1 cellular context compared by ENCODE assay signal in the genomic region with DNA sequence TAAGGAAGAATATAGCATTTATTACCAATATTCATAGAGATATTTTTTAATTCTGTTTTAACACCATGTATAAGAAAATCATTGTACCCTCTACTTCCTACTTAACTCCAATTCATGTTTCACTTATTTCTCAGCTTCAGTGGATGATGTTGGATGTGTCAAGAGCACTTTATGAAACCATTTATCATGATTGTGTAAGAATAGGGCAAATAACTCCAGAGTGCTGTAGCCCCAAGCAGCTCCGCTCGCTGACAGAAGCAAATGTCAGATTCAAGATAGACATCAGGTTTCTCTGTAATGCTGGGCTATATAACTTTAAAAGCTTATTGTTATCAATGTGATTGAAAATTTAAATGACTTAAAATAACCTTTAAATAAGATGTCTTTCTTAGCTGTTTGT.
TF ChIP-seq lines count a peak whose summit lies in the region.

No MANE protein-coding gene starts in this region.

TF ChIP-seq in HepG2, 621 proteins besides CTCF, POLR2A, EP300 and RAD21:
- TF ChIP-seq KDM2A (CRISPR knock-in tag; IDR thresholded peaks at IDR 0.05; ENCODE audit: borderline replicate concordance, low read depth): no peak
- no peak for TF ChIP-seq TCF12 (IDR thresholded peaks at IDR 0.05)
- no peak for TF ChIP-seq TCF12 (CRISPR knock-in tag; IDR thresholded peaks at IDR 0.05)
- TF ChIP-seq ZFX (CRISPR knock-in tag; IDR thresholded peaks at IDR 0.05; ENCODE audit: low read depth): no peak
- no peak for TF ChIP-seq KAT7 (CRISPR knock-in tag; IDR thresholded peaks at IDR 0.05; ENCODE audit: borderline replicate concordance)
- TF ChIP-seq ZNF468 (CRISPR knock-in tag; IDR thresholded peaks at IDR 0.05): no peak
